In the genomic region with DNA sequence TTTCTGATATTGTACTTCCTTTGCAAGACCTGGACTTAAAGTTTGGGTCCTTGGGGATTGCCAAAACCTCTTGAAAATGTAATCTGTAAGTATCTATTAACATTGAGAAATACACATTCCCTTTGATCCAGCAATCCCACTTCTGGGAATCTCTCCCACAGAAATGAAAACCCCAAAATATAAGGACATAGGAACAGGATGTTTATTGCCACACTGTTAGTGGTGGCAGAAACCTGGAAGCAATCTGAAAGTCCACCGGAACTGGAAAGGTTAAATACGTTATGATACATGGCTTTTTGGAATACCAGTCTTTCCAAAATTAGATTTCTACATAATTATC, we compare ENCODE assay signal across 18 cellular contexts.
"Had no signal": no experiment of that assay in that cellular context is flagged by ENCODE, and none has a peak within 500 bp of the region (broad histone marks: within the 10 kb centered on the region; RNA-seq: fewer than 3 reads in every experiment).

No MANE protein-coding gene starts in this region.

- H3K27me3 ChIP-seq: colonic mucosa, hepatocyte, neural progenitor cell, ovary, right atrium auricular region, suprapubic skin, thyroid gland had no signal

- H3K79me2 ChIP-seq: hepatocyte had no signal

- H3K36me3 ChIP-seq: colonic mucosa, neural progenitor cell, ovary, right atrium auricular region, suprapubic skin, thyroid gland had no signal

- H3K9ac ChIP-seq: neural progenitor cell had no signal

- H3K4me1 ChIP-seq: colonic mucosa, neural progenitor cell, right atrium auricular region, suprapubic skin, thyroid gland had no signal

- H3K9me3 ChIP-seq: colonic mucosa, ovary, right atrium auricular region, suprapubic skin, thyroid gland had no signal

- H3K27ac ChIP-seq: colonic mucosa, hepatocyte, neural progenitor cell, ovary, right atrium auricular region, suprapubic skin, thyroid gland had no signal

- H3K4me3 ChIP-seq: colonic mucosa, hepatocyte, lung, neural progenitor cell, ovary, right atrium auricular region, suprapubic skin, thyroid gland had no signal

- DNase-seq: colonic mucosa; dermis blood vessel endothelial cell; endodermal cell; erythroblast; foreskin melanocyte; head of caudate nucleus; left ventricle myocardium superior; natural killer cell; nucleus accumbens; ovary; small intestine; stimulated activated CD4-positive, alpha-beta T cell treated with anti-CD3 and anti-CD28 coated beads, Interleukin-12 subunit alpha, Interleukin-12 subunit beta, amount 100 ng/mL, for 4 hours had no signal

- H2AFZ ChIP-seq: hepatocyte, neural progenitor cell had no signal

- H3K4me2 ChIP-seq: hepatocyte, neural progenitor cell had no signal
